In the genomic region with DNA sequence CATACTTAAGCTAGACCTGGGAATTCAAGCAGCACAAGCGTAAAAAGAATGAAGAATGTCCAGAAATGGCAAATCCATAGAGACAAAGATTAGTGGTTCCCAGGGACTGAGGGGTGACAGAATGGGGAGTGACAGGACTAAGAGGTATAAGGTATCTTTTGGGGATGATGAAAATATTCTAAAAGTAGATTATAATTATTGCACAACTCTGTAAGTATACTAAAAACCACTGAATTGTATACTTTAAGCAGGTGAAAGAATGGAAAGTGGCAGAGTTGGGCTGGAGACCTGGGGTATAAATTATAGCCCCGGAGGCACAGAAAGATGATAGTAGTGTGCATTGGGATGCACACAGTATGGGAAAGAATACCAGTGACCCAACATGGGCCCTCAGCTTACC, we compare ENCODE assay signal across 31 cellular contexts. TPM values are rescaled to one million over a fixed set of nuclear protein-coding genes. Genes with fewer than 3 reads are reported as not detected.
"Had no signal": no experiment of that assay in that cellular context is flagged by ENCODE, and none has a peak within 500 bp of the region (broad histone marks: within the 10 kb centered on the region; RNA-seq: fewer than 3 reads in every experiment).

No MANE protein-coding gene starts in this region.

- H3K9me3 ChIP-seq: gastrocnemius medialis, left lung, lower lobe of right lung, prostate gland, sigmoid colon, suprapubic skin, tibial artery, upper lobe of right lung had no signal

- H3K4me1 ChIP-seq: prostate gland had no signal

- H3K4me3 ChIP-seq: gastrocnemius medialis, left lung, lower lobe of right lung, prostate gland, sigmoid colon, suprapubic skin, tibial artery, upper lobe of right lung had no signal

- H3K27me3 ChIP-seq: gastrocnemius medialis, left lung, sigmoid colon, suprapubic skin, tibial artery, upper lobe of right lung had no signal

- H3K4me3 Mint-ChIP-seq: activated CD4-positive, alpha-beta T cell treated with anti-CD3 and anti-CD28 coated beads, Interleukin-2, amount 10 ng/mL, durations not matched to agents 7 days and 5 days; activated CD8-positive, alpha-beta T cell treated with anti-CD3 and anti-CD28 coated beads, Interleukin-2, amount 10 ng/mL, durations not matched to agents 7 days and 5 days; effector memory CD8-positive, alpha-beta T cell; nephron; stimulated activated memory B cell treated with anti-CD40 and anti-IgM and Interleukin-4, amounts not matched to agents 10 μg/mL and 1 μg/mL and 100 μg/mL, for 72 hours had no signal

- H3K27me3 Mint-ChIP-seq: activated CD4-positive, alpha-beta T cell treated with anti-CD3 and anti-CD28 coated beads, Interleukin-2, amount 10 ng/mL, durations not matched to agents 7 days and 5 days; effector memory CD8-positive, alpha-beta T cell; stimulated activated memory B cell treated with anti-CD40 and anti-IgM and Interleukin-4, amounts not matched to agents 10 μg/mL and 1 μg/mL and 100 μg/mL, for 72 hours had no signal

- H3K27ac Mint-ChIP-seq: activated CD4-positive, alpha-beta T cell treated with anti-CD3 and anti-CD28 coated beads, Interleukin-2, amount 10 ng/mL, durations not matched to agents 7 days and 5 days; activated T-helper 2 cell treated with anti-CD3 and anti-CD28 coated beads, Interferon-gamma antibody, Interleukin-2, Interleukin-4, amounts not matched to agents 10 μg/mL and 5 μg/mL and 100 μg/mL, durations not matched to agents 14 hours and 24 hours and 36 hours; nephron; stimulated activated memory B cell treated with anti-CD40 and anti-IgM and Interleukin-4, amounts not matched to agents 10 μg/mL and 1 μg/mL and 100 μg/mL, for 72 hours had no signal

- H3K27ac ChIP-seq: gastrocnemius medialis, left lung, lower lobe of right lung, prostate gland, sigmoid colon, suprapubic skin, tibial artery, upper lobe of right lung had no signal

- H3K36me3 ChIP-seq: prostate gland had no signal

- FAIRE-seq: islet of Langerhans, small intestine had no signal

- ATAC-seq: activated CD8-positive, alpha-beta T cell treated with anti-CD3 and anti-CD28 coated beads, Interleukin-2, amount 10 ng/mL, durations not matched to agents 7 days and 5 days; effector memory CD8-positive, alpha-beta T cell; gastrocnemius medialis; left lung; lower lobe of right lung; stimulated activated memory B cell treated with anti-CD40 and anti-IgM and Interleukin-4, amounts not matched to agents 10 μg/mL and 1 μg/mL and 100 μg/mL, for 72 hours; upper lobe of right lung had no signal

- H3K9me3 Mint-ChIP-seq: activated CD4-positive, alpha-beta T cell treated with anti-CD3 and anti-CD28 coated beads, Interleukin-2, amount 10 ng/mL, durations not matched to agents 7 days and 5 days; activated T-helper 2 cell treated with anti-CD3 and anti-CD28 coated beads, Interferon-gamma antibody, Interleukin-2, Interleukin-4, amounts not matched to agents 10 μg/mL and 5 μg/mL and 100 μg/mL, durations not matched to agents 14 hours and 24 hours and 36 hours; effector memory CD8-positive, alpha-beta T cell; nephron; stimulated activated memory B cell treated with anti-CD40 and anti-IgM and Interleukin-4, amounts not matched to agents 10 μg/mL and 1 μg/mL and 100 μg/mL, for 72 hours had no signal

- DNase-seq: activated CD4-positive, alpha-beta T cell treated with anti-CD3 and anti-CD28 coated beads for 1 hour; activated CD4-positive, alpha-beta T cell treated with anti-CD3 and anti-CD28 coated beads, Interleukin-2, amount 10 ng/mL, durations not matched to agents 7 days and 5 days; activated CD8-positive, alpha-beta T cell treated with anti-CD3 and anti-CD28 coated beads, Interleukin-2, amount 10 ng/mL, durations not matched to agents 7 days and 5 days; activated T-cell treated with anti-CD3 and anti-CD28 coated beads for 4 hours; amygdala; caudate nucleus; cortex of kidney; effector memory CD8-positive, alpha-beta T cell; erythroblast; gastrocnemius medialis; glutamatergic neuron; left lung; lower lobe of right lung; mesenchymal stem cell; retina; sigmoid colon; small intestine; stimulated activated CD4-positive, alpha-beta T cell treated with anti-CD3 and anti-CD28 coated beads, Interleukin-4, amount 100 ng/mL, for 24 hours; SW 1271; T-helper 2 cell; tibial artery; upper lobe of right lung had no signal

RNA-seq across cellular contexts. Expression of gene FANCD2OS, which starts 13.0 kb away (rescaled TPM):
- total RNA-seq: activated CD4-positive, alpha-beta T cell treated with anti-CD3 and anti-CD28 coated beads, Interleukin-2, amount 10 ng/mL, durations not matched to agents 7 days and 5 days; activated CD8-positive, alpha-beta T cell treated with anti-CD3 and anti-CD28 coated beads, Interleukin-2, amount 10 ng/mL, durations not matched to agents 7 days and 5 days; activated T-helper 2 cell treated with anti-CD3 and anti-CD28 coated beads, Interferon-gamma antibody, Interleukin-2, Interleukin-4, amounts not matched to agents 10 μg/mL and 5 μg/mL and 100 μg/mL, durations not matched to agents 14 hours and 24 hours and 36 hours; chondrocyte; gastrocnemius medialis; left lung; lower lobe of right lung; mononuclear cell; osteocyte; sigmoid colon; suprapubic skin; upper lobe of right lung had no signal
- polyA plus RNA-seq: sigmoid colon, small intestine had no signal
